ENCODE assay signal across 9 cellular contexts in the genomic region with DNA sequence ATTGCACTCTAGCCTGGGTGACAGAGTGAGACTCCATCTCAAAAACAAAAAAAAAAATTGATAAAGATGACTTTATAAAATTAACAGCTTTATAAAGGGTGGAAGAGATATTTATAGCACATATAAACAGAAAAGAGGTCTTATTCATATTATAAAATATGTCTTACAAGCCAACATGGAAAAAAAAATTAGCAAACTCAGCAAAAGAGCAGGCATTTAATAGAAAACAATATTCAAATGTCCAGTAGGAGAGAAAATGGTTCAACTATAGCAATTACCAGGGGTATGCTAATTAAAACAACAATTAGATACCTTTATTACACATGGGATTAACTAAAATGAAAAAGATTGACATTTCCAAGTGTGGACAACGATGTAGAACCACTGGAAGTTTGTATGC.
"Had no signal": no experiment of that assay in that cellular context is flagged by ENCODE, and none has a peak within 500 bp of the region (broad histone marks: within the 10 kb centered on the region; RNA-seq: fewer than 3 reads in every experiment).

No MANE protein-coding gene starts in this region.

- H3K27me3 Mint-ChIP-seq: IgD-negative memory B cell had no signal

- H3K36me3 ChIP-seq: HAP-1 had no signal

- H3K9me3 ChIP-seq: HAP-1 had no signal

- H3K4me3 Mint-ChIP-seq: HFFc6, IgD-negative memory B cell had no signal

- H3K27ac Mint-ChIP-seq: HFFc6, IgD-negative memory B cell had no signal

- H3K4me3 ChIP-seq: GM23248, HAP-1 had no signal

- H3K4me1 ChIP-seq: HAP-1 had no signal

- H3K36me3 Mint-ChIP-seq: IgD-negative memory B cell had no signal

- H2AFZ ChIP-seq: GM23248 had no signal

- H3K27ac ChIP-seq: GM23248, HL-60 had no signal

- H3K9ac ChIP-seq: GM23248 had no signal

- ATAC-seq: HCT116 had no signal

- H3K4me1 Mint-ChIP-seq: IgD-negative memory B cell had no signal

- DNase-seq: GM23248, GOT3, H7, HFFc6, KG1 had no signal
